In the genomic region with DNA sequence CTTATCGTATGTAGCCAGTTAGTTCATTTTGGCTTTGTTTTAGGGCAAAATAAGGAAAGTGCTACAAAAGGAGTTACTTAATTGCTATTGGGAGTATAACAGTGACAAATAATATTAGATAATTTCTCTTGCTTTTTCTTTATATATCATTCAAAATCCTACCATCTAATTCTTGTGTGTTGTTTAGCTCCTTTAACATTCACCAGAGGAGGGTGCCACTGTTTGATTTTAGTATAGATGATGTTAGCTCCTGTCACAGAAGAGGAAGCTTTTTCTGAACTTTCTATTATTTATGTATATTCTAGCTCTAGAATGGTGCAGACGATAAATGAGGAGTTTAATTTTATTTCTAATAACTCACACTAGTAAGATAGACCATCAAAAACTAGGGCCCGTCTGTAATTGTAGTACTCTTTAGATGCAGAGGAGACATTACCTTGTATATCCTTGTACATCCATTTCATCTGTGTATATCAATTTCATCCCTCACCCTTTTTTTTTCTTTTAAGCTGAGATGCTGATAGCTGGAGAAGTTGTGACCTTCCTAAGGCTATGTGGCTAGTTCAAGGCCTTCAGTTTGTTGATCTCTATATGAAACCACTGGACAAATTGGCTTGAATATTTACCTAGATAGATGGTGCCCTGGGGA, we compare ENCODE assay signal across 14 cellular contexts. TPM values are rescaled to one million over a fixed set of nuclear protein-coding genes. Genes with fewer than 3 reads are reported as not detected.
A peak's percentile ranks its signal among the peaks of the same experiment; 100 is the strongest.
DNase-seq lines count a peak whose midpoint lies in the region; TF ChIP-seq lines count a peak whose summit lies in the region.
"Had no signal": no experiment of that assay in that cellular context is flagged by ENCODE, and none has a peak within 500 bp of the region (broad histone marks: within the 10 kb centered on the region; RNA-seq: fewer than 3 reads in every experiment).

No MANE protein-coding gene starts in this region.

- no peak overlapping the region for H3K4me3 Mint-ChIP-seq in CD14-positive monocyte
- H3K4me3 Mint-ChIP-seq: central memory CD8-positive, alpha-beta T cell had no signal

- no peak overlapping the region for H3K4me3 ChIP-seq in osteoblast (ENCODE audit: insufficient read depth, low read length)
- H3K4me3 ChIP-seq: thoracic aorta had no signal

- peak; percentile 75 for DNase-seq in G401 (ENCODE audit: low spot score)
- peak; percentile 23 for DNase-seq in MV-4-11 (lab: John Stamatoyannopoulos, UW)
- DNase-seq in cerebellar cortex (ENCODE audit: low spot score): peak; percentile 72
- peak; percentile 27 for DNase-seq in osteoblast (ENCODE audit: insufficient read length, low spot score, missing footprints)
- DNase-seq in cortex of kidney (lab: John Stamatoyannopoulos, UW): no peak
- no peak for DNase-seq in DMS53 (lab: John Stamatoyannopoulos, UW)
- DNase-seq in CD14-positive monocyte (ENCODE audit: low spot score): no peak
- DNase-seq: activated CD8-positive, alpha-beta memory T cell treated with anti-CD3 and anti-CD28 coated beads, Interleukin-2, amount 50 U/mL, for 4 hours; Calu3; esophagus squamous epithelium; NCI-H226 had no signal

- H3K9me3 ChIP-seq in osteoblast (ENCODE audit: low read depth, low read length): no peaks in the 10 kb centered on the region
- H3K9me3 ChIP-seq: esophagus squamous epithelium, thoracic aorta had no signal

- H3K36me3 Mint-ChIP-seq in CD14-positive monocyte: peaks cover 3 to 10% of the 10 kb centered on the region in 2 donors

- no peaks in the 10 kb centered on the region for H3K36me3 ChIP-seq in osteoblast (ENCODE audit: insufficient read depth, low read length)
- H3K36me3 ChIP-seq: esophagus squamous epithelium, thoracic aorta had no signal

- H3K4me1 Mint-ChIP-seq in CD14-positive monocyte: peaks cover 37% of the 10 kb centered on the region

- H2AFZ ChIP-seq in osteoblast (ENCODE audit: low read length): no peak overlapping the region

- in situ Hi-C loops in G401 (cut with HindIII; ENCODE audit: low sequenced_read_pairs): no loop called here

- no peak for TF ChIP-seq CTCF in osteoblast (IDR thresholded peaks at IDR 0.05; ENCODE audit: extremely low read depth, low read depth, low read length)
- no peak for TF ChIP-seq CTCF in CD14-positive monocyte (IDR thresholded peaks at IDR 0.05)

- H3K27me3 ChIP-seq in osteoblast (ENCODE audit: insufficient read depth, low read length): peaks cover 28% of the 10 kb centered on the region
- H3K27me3 ChIP-seq: esophagus squamous epithelium had no signal

- H4K20me1 ChIP-seq in osteoblast (ENCODE audit: insufficient read depth, low read length): no peaks in the 10 kb centered on the region

- H3K27ac Mint-ChIP-seq in CD14-positive monocyte: no peak overlapping the region
- H3K27ac Mint-ChIP-seq: activated naive CD4-positive, alpha-beta T cell treated with anti-CD3 and anti-CD28 coated beads, Interleukin-2, amount 50 U/mL, for 72 hours had no signal

- H3K27me3 Mint-ChIP-seq in CD14-positive monocyte (ENCODE audit: low read depth in 3 of 3): peaks cover 4 to 16% (median 8%) of the 10 kb centered on the region in 3 donors

- H3K4me2 ChIP-seq in osteoblast (ENCODE audit: insufficient read depth, low read length): no peak overlapping the region

- H3K9me3 Mint-ChIP-seq in CD14-positive monocyte: peaks cover 0 to 4% (median 3%) of the 10 kb centered on the region in 7 donors
- H3K9me3 Mint-ChIP-seq: activated naive CD4-positive, alpha-beta T cell treated with anti-CD3 and anti-CD28 coated beads, Interleukin-2, amount 50 U/mL, for 72 hours; central memory CD8-positive, alpha-beta T cell had no signal

- H3K4me1 ChIP-seq in osteoblast (ENCODE audit: insufficient read depth, low read length): peaks cover 14% of the 10 kb centered on the region

- H3K79me2 ChIP-seq in osteoblast (ENCODE audit: insufficient read depth, low read length): no peaks in the 10 kb centered on the region

- intact Hi-C loops in CD14-positive monocyte (cut with micrococcal nuclease): loop anchor here (5.0 to 10.0 kb wide), 2 partner anchors 43 to 194 kb away; a partner anchor contains a TSS

- no peak overlapping the region for H3K27ac ChIP-seq in osteoblast (ENCODE audit: low read depth, low read length)
- H3K27ac ChIP-seq: esophagus squamous epithelium, thoracic aorta had no signal

RNA-seq across cellular contexts. Expression of a gene that starts 3.0 kb away (rescaled TPM):
- total RNA-seq in G401 (2014; rRNA removed; shearing (Covaris generic)): under 0.01 TPM in 1 of 2 replicates, not detected in the other
- total RNA-seq in osteoblast: 2.4 and 4.3 TPM in 2 replicates
- 1 to 10 TPM; 5.5 to 9.9 TPM for polyA plus RNA-seq in CD14-positive monocyte

Comparison
In these comparisons a context has a peak if more than half of its experiments do, and no peak if none do; other contexts are left out.
1. DNase-seq: peak in G401 (single experiment), MV-4-11 (single experiment), cerebellar cortex (single experiment) and osteoblast (single experiment); none in cortex of kidney (single experiment), DMS53 (single experiment) and CD14-positive monocyte (single experiment).